ENCODE assay signal across 24 cellular contexts in the genomic region with DNA sequence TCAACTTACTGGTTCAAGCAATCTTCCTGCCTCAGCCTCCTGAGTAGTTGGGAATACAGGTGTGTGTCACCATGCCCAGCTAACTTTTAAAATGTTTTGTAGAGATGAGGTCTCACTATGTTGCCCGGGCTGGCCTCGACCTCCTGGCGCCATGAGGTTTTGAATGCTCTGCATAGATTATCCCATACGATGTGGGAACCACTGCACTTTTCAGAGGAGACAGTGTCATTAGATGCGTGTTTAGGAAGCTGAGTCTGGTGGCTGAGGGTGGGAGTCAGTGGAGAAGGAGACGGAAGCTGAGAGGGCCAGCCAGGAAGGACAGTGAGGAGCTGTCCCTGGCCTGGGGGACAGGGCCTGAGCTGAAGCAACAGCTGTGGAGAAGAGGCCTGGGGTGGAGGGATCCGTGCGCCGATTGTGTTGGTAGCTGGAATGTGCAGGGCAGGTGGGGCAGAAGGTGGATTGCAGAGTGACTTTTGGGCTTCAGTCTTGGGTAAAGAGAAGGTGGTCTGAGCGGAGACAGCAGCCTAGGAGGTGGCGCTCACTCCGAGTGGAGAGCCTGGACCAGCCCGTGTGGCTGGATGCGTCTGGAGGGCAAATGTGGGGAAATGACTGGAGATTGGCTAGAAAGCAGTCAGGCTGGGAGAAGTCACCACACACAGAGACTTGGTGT.
"Had no signal": no experiment of that assay in that cellular context is flagged by ENCODE, and none has a peak within 500 bp of the region (broad histone marks: within the 10 kb centered on the region; RNA-seq: fewer than 3 reads in every experiment).

No MANE protein-coding gene starts in this region.

- H3K4me3 ChIP-seq: adrenal gland, breast epithelium, heart right ventricle, sigmoid colon had no signal

- H3K27me3 ChIP-seq: adrenal gland, breast epithelium, heart right ventricle, sigmoid colon had no signal

- H3K4me1 ChIP-seq: breast epithelium had no signal

- H3K27ac ChIP-seq: adrenal gland, breast epithelium, heart right ventricle, sigmoid colon had no signal

- H3K4me3 Mint-ChIP-seq: activated CD8-positive, alpha-beta T cell treated with anti-CD3 and anti-CD28 coated beads, Interleukin-2, amount 10 ng/mL, durations not matched to agents 7 days and 5 days; activated naive CD8-positive, alpha-beta T cell; central memory CD8-positive, alpha-beta T cell; stimulated activated naive B cell treated with anti-CD40 and anti-IgM and Interleukin-4, amounts not matched to agents 10 μg/mL and 1 μg/mL and 100 μg/mL, for 72 hours had no signal

- DNase-seq: activated CD4-positive, alpha-beta T cell treated with anti-CD3 and anti-CD28 coated beads for 1 hour; activated CD4-positive, alpha-beta T cell treated with anti-CD3 and anti-CD28 coated beads, Interleukin-2, amount 50 U/mL, for 1 hour; activated CD8-positive, alpha-beta T cell treated with anti-CD3 and anti-CD28 coated beads, Interleukin-2, amount 10 ng/mL, durations not matched to agents 7 days and 5 days; activated naive CD4-positive, alpha-beta T cell; adrenal gland; cortex of kidney; erythroblast; foreskin fibroblast; heart right ventricle; islet precursor cell; left cardiac atrium; midbrain; retina; sigmoid colon; stimulated activated CD4-positive, alpha-beta T cell treated with anti-CD3 and anti-CD28 coated beads, Interleukin-2, amount 100 ng/mL, for 48 hours; stimulated activated CD8-positive, alpha-beta memory T cell treated with anti-CD3 and anti-CD28 coated beads, Interleukin-4, amount 100 ng/mL, for 48 hours; stimulated activated naive B cell treated with anti-CD40 and anti-IgM and Interleukin-4, amounts not matched to agents 10 μg/mL and 1 μg/mL and 100 μg/mL, for 72 hours; SW 1271; trophoblast cell had no signal

- H3K27ac Mint-ChIP-seq: activated CD8-positive, alpha-beta T cell treated with anti-CD3 and anti-CD28 coated beads, Interleukin-2, amount 10 ng/mL, durations not matched to agents 7 days and 5 days; activated naive CD8-positive, alpha-beta T cell; progenitor cell of endocrine pancreas; stimulated activated naive B cell treated with anti-CD40 and anti-IgM and Interleukin-4, amounts not matched to agents 10 μg/mL and 1 μg/mL and 100 μg/mL, for 72 hours had no signal

- H3K9me3 Mint-ChIP-seq: central memory CD8-positive, alpha-beta T cell had no signal

- FAIRE-seq: endometrium had no signal

- H3K36me3 ChIP-seq: adrenal gland, breast epithelium, sigmoid colon had no signal

- H3K36me3 Mint-ChIP-seq: stimulated activated naive B cell treated with anti-CD40 and anti-IgM and Interleukin-4, amounts not matched to agents 10 μg/mL and 1 μg/mL and 100 μg/mL, for 72 hours had no signal

- ATAC-seq: activated CD8-positive, alpha-beta T cell treated with anti-CD3 and anti-CD28 coated beads, Interleukin-2, amount 10 ng/mL, durations not matched to agents 7 days and 5 days; left cardiac atrium; stimulated activated naive B cell treated with anti-CD40 and anti-IgM and Interleukin-4, amounts not matched to agents 10 μg/mL and 1 μg/mL and 100 μg/mL, for 72 hours had no signal

- H3K27me3 Mint-ChIP-seq: activated naive CD8-positive, alpha-beta T cell had no signal

- H3K9me3 ChIP-seq: adrenal gland, breast epithelium, heart right ventricle, sigmoid colon had no signal

- H3K4me1 Mint-ChIP-seq: stimulated activated naive B cell treated with anti-CD40 and anti-IgM and Interleukin-4, amounts not matched to agents 10 μg/mL and 1 μg/mL and 100 μg/mL, for 72 hours had no signal
